In genomic region chr10:81957976-81958375, GRCh38 we compare ENCODE assay signal across 21 cellular contexts.
A peak's percentile ranks its signal among the peaks of the same experiment; 100 is the strongest.
DNase-seq lines count a peak whose midpoint lies in the region; ATAC-seq lines count a peak whose summit lies in the region.
"Had no signal": no experiment of that assay in that cellular context is flagged by ENCODE, and none has a peak within 500 bp of the region (broad histone marks: within the 10 kb centered on the region; RNA-seq: fewer than 3 reads in every experiment).

No MANE protein-coding gene starts in this region.

- DNase-seq in DMS53 (lab: John Stamatoyannopoulos, UW) (peak; percentile 65), amniotic epithelial cell (ENCODE audit: low read depth) (peak; percentile 30), dermis microvascular lymphatic vessel endothelial cell (ENCODE audit: low read depth in 2 of 2) (peak; percentile 96 to 98), mesendoderm (peak; percentile 22), SK-N-DZ (ENCODE audit: low spot score) (no peak), T-helper 1 cell (no peak)
- DNase-seq: CD8-positive, alpha-beta memory T cell; DMS79; H9; IMR-90; NCI-H1105; NCI-H146; NCI-H2029 treated with DMSO at 0.1 percent for 48 hours; NCI-H345; NCI-H524 treated with DMSO at 0.1 percent for 48 hours; NCI-H82 had no signal

- WGBS in mesendoderm (ENCODE audit: extremely low coverage, insufficient coverage, low lambda C conversion rate) = no CpG with 5 or more reads among the region's 2 CpGs

- H3K4me3 ChIP-seq in mesendoderm (ENCODE audit: low read length) = no peak overlapping the region

- H3K36me3 ChIP-seq in mesendoderm (ENCODE audit: control insufficient read depth, insufficient read depth, low read length) = no peaks in the 10 kb centered on the region

- no peak overlapping the region for H3K23ac ChIP-seq in mesendoderm (ENCODE audit: low read length)

- no peak overlapping the region for H4K5ac ChIP-seq in mesendoderm (ENCODE audit: low read length)

- H3K79me1 ChIP-seq in mesendoderm (ENCODE audit: low read length) = no peaks in the 10 kb centered on the region

- H3K4me1 ChIP-seq in mesendoderm (ENCODE audit: control insufficient read depth, low read depth, low read length) = no peaks in the 10 kb centered on the region

- no peak overlapping the region for H3K18ac ChIP-seq in mesendoderm (ENCODE audit: low read length)

- no peaks in the 10 kb centered on the region for H3K79me2 ChIP-seq in mesendoderm (ENCODE audit: control insufficient read depth, insufficient read depth, low read length)

- H4K8ac ChIP-seq in mesendoderm (ENCODE audit: low read depth, low read length) = no peak overlapping the region

- no peak overlapping the region for H2BK15ac ChIP-seq in mesendoderm (replicated peaks; ENCODE audit: low read depth)

- no peaks in the 10 kb centered on the region for H3K27me3 ChIP-seq in mesendoderm (ENCODE audit: insufficient read depth, low read length, poor library complexity)

- no peak overlapping the region for H3K56ac ChIP-seq in mesendoderm (ENCODE audit: low read length)

- no peak overlapping the region for H2BK5ac ChIP-seq in mesendoderm (ENCODE audit: low read length)

- ATAC-seq in HG03457 (IDR thresholded peaks at IDR 0.05; ENCODE audit: unreplicated experiment) = no peak
- ATAC-seq in GM21447 (IDR thresholded peaks at IDR 0.05; ENCODE audit: unreplicated experiment) = no peak
- ATAC-seq: Panc1 had no signal

- H3K4ac ChIP-seq in mesendoderm (ENCODE audit: low read depth, low read length) = no peak overlapping the region

- no peak overlapping the region for H3K9ac ChIP-seq in mesendoderm (ENCODE audit: low read length)
- H3K9ac ChIP-seq: KMS-11 had no signal

- no peak overlapping the region for H3K27ac ChIP-seq in mesendoderm (ENCODE audit: low read depth, low read length)
- H3K27ac ChIP-seq: C4-2B, KMS-11 had no signal

- H2BK120ac ChIP-seq in mesendoderm (ENCODE audit: low read depth, low read length) = no peak overlapping the region

- H2AK5ac ChIP-seq in mesendoderm (ENCODE audit: low read length) = no peak overlapping the region

- no peak overlapping the region for H3K4me2 ChIP-seq in mesendoderm (ENCODE audit: low read length)
- H3K4me2 ChIP-seq: KMS-11 had no signal

Comparison
In these comparisons a context has a peak if more than half of its experiments do, and no peak if none do; other contexts are left out.
1. DNase-seq: peak in DMS53 (single experiment), amniotic epithelial cell (single experiment), dermis microvascular lymphatic vessel endothelial cell (2 of 2) and mesendoderm (single experiment); none in SK-N-DZ (single experiment) and T-helper 1 cell (0 of 5).